Comparison of ENCODE assay signal across 20 cellular contexts in genomic region chr6:40733770-40734396, GRCh38.
A peak's percentile ranks its signal among the peaks of the same experiment; 100 is the strongest.
DNase-seq lines count a peak whose midpoint lies in the region; ATAC-seq, FAIRE-seq and TF ChIP-seq lines count a peak whose summit lies in the region.
"Had no signal": no experiment of that assay in that cellular context is flagged by ENCODE, and none has a peak within 500 bp of the region (broad histone marks: within the 10 kb centered on the region; RNA-seq: fewer than 3 reads in every experiment).

No MANE protein-coding gene starts in this region.

- H3K27ac ChIP-seq in thyroid gland, result no peak overlapping the region
- H3K27ac ChIP-seq in CD8-positive, alpha-beta T cell (ENCODE audit: low read depth, low read length), result no peak overlapping the region
- H3K27ac ChIP-seq: SJCRH30 had no signal

- no peaks in the 10 kb centered on the region for H3K9me3 ChIP-seq in thyroid gland
- no peaks in the 10 kb centered on the region for H3K9me3 ChIP-seq in CD8-positive, alpha-beta T cell (ENCODE audit: low read length)
- H3K9me3 ChIP-seq: SJCRH30 had no signal

- ATAC-seq in HG02610 (IDR thresholded peaks at IDR 0.05; ENCODE audit: unreplicated experiment), result peak; percentile 50
- ATAC-seq in CD8-positive, alpha-beta T cell, result no peak
- no peak for ATAC-seq in HG03280 (IDR thresholded peaks at IDR 0.05; ENCODE audit: unreplicated experiment)
- ATAC-seq: HepG2, PC-3 had no signal

- TF ChIP-seq CTCF in GM12865 (IDR thresholded peaks at IDR 0.05; ENCODE audit: insufficient read depth, low read depth, low read length, missing control alignments) (no peak), thyroid gland (IDR thresholded peaks at IDR 0.05) (no peak)
- no peak for TF ChIP-seq CTCF in CD8-positive, alpha-beta T cell (IDR thresholded peaks at IDR 0.05)

- 77 to 79% methylated on average over 4 of the region's 4 CpGs for WGBS in thyroid gland, 2 donors

- no peaks in the 10 kb centered on the region for H3K27me3 ChIP-seq in thyroid gland
- H3K27me3 ChIP-seq in CD8-positive, alpha-beta T cell (ENCODE audit: insufficient read depth, low read length), result no peaks in the 10 kb centered on the region

- CTCF ChIA-PET in CD8-positive, alpha-beta T cell (lab: Charles Lee), result no interaction called here

- POLR2A ChIA-PET in CD8-positive, alpha-beta T cell (lab: Charles Lee), result no interaction called here

- no peak overlapping the region for H3K4me3 ChIP-seq in GM12865 (ENCODE audit: low read depth, low read length)
- no peak overlapping the region for H3K4me3 ChIP-seq in thyroid gland (replicated peaks in 1 of 3)
- no peak overlapping the region for H3K4me3 ChIP-seq in CD8-positive, alpha-beta T cell (ENCODE audit: low read depth, low read length)
- H3K4me3 ChIP-seq: SJCRH30 had no signal

- H3K9me3 Mint-ChIP-seq in CD8-positive, alpha-beta T cell, result no peaks in the 10 kb centered on the region

- H3K36me3 Mint-ChIP-seq in CD8-positive, alpha-beta T cell, result no peaks in the 10 kb centered on the region
- H3K36me3 Mint-ChIP-seq: CD4-positive, alpha-beta memory T cell had no signal

- peaks cover 15% of the 10 kb centered on the region for H3K27me3 Mint-ChIP-seq in CD8-positive, alpha-beta T cell (ENCODE audit: low read depth)

- H3K4me3 Mint-ChIP-seq in CD8-positive, alpha-beta T cell, result no peak overlapping the region
- H3K4me3 Mint-ChIP-seq: CD4-positive, alpha-beta memory T cell had no signal

- H3K4me1 ChIP-seq in thyroid gland, result no peaks in the 10 kb centered on the region
- H3K4me1 ChIP-seq in CD8-positive, alpha-beta T cell (ENCODE audit: insufficient read depth, low read length), result no peaks in the 10 kb centered on the region
- H3K4me1 ChIP-seq: SJCRH30 had no signal

- DNase-seq in GM12865 (ENCODE audit: low read depth) (peak; percentile 17), RPMI8226 (peak; percentile 29), posterior vena cava (ENCODE audit: low spot score) (peak; percentile 1), thyroid gland (no peak), frontal cortex (ENCODE audit: low spot score in 2 of 2) (no peak)
- DNase-seq in CD8-positive, alpha-beta T cell, result no peak
- DNase-seq: CD4-positive, alpha-beta memory T cell; DMS79; Kasumi-1; MM.1S; NCI-H1105 treated with DMSO at 0.1 percent for 48 hours; NCI-H1930; NCI-H2171; NCI-H446; PC-3; SJCRH30 had no signal

- H3K36me3 ChIP-seq in thyroid gland, result no peaks in the 10 kb centered on the region
- H3K36me3 ChIP-seq in CD8-positive, alpha-beta T cell (ENCODE audit: insufficient read depth, low read length), result no peaks in the 10 kb centered on the region
- H3K36me3 ChIP-seq: SJCRH30 had no signal

- no peaks in the 10 kb centered on the region for H3K4me1 Mint-ChIP-seq in CD8-positive, alpha-beta T cell (ENCODE audit: low read depth)
- H3K4me1 Mint-ChIP-seq: CD4-positive, alpha-beta memory T cell had no signal

- intact Hi-C loops in posterior vena cava (cut with DNase I) (no loop called here), thyroid gland (cut with DNase I) (no loop called here)
- intact Hi-C loops in CD8-positive, alpha-beta T cell (cut with DNase I, micrococcal nuclease), result no loop called here

- H3K27ac Mint-ChIP-seq in CD8-positive, alpha-beta T cell, result no peak overlapping the region
- H3K27ac Mint-ChIP-seq: CD4-positive, alpha-beta memory T cell had no signal

- TF ChIP-seq POLR2A in thyroid gland (IDR thresholded peaks at IDR 0.05), result no peak

- FAIRE-seq in frontal cortex (lab: Jason Lieb, UNC), result no peak
- FAIRE-seq: D721Med, HepG2 had no signal

Comparison
In these comparisons a context has a peak if more than half of its experiments do, and no peak if none do; other contexts are left out.
1. DNase-seq: peak in GM12865 (single experiment), RPMI8226 (single experiment) and posterior vena cava (single experiment); none in thyroid gland (0 of 2), CD8-positive, alpha-beta T cell (0 of 7) and frontal cortex (0 of 2).